In genomic region chr7:85730016-85730415, GRCh38 we compare ENCODE assay signal across 23 cellular contexts.
A peak's percentile ranks its signal among the peaks of the same experiment; 100 is the strongest.
DNase-seq lines count a peak whose midpoint lies in the region; TF ChIP-seq lines count a peak whose summit lies in the region.
"Had no signal": no experiment of that assay in that cellular context is flagged by ENCODE, and none has a peak within 500 bp of the region (broad histone marks: within the 10 kb centered on the region; RNA-seq: fewer than 3 reads in every experiment).

No MANE protein-coding gene starts in this region.

- H3K27ac ChIP-seq in esophagus muscularis mucosa (replicated peaks in 1 of 4), result no peak overlapping the region
- H3K27ac ChIP-seq: 22Rv1, hepatocyte, psoas muscle, thyroid gland had no signal

- H3K4me3 ChIP-seq in esophagus muscularis mucosa, result no peak overlapping the region
- H3K4me3 ChIP-seq: hepatocyte, psoas muscle, thyroid gland had no signal

- no peak for TF ChIP-seq EP300 in esophagus muscularis mucosa (IDR thresholded peaks at IDR 0.05)

- H3K9me3 ChIP-seq in esophagus muscularis mucosa, result no peaks in the 10 kb centered on the region
- H3K9me3 ChIP-seq: psoas muscle, thyroid gland had no signal

- CTCF ChIA-PET in GM10248 (lab: Yijun Ruan, JAX), result interaction anchor here (1.1 kb wide), 1 partner anchor 21 kb away, joined by 3 read pairs; no protein-coding TSS in a partner anchor

- no peaks in the 10 kb centered on the region for H3K36me3 ChIP-seq in esophagus muscularis mucosa
- H3K36me3 ChIP-seq: thyroid gland had no signal

- WGBS in esophagus muscularis mucosa, result 42% methylated on average over 2 of the region's 2 CpGs

- no peak for TF ChIP-seq CTCF in GM10248 (IDR thresholded peaks at IDR 0.05; ENCODE audit: control extremely low read depth, extremely low read depth, low read depth, missing control alignments)
- TF ChIP-seq CTCF in esophagus muscularis mucosa (IDR thresholded peaks at IDR 0.05), result no peak

- no peaks in the 10 kb centered on the region for H3K4me1 ChIP-seq in esophagus muscularis mucosa
- H3K4me1 ChIP-seq: psoas muscle had no signal

- peak; percentile 23 for DNase-seq in NCI-H1105 treated with DMSO at 0.1 percent for 48 hours (lab: John Stamatoyannopoulos, UW)
- no peak for DNase-seq in NCI-H1105 (lab: John Stamatoyannopoulos, UW)
- DNase-seq in NCI-H446 treated with DMSO at 0.1 percent for 48 hours (lab: John Stamatoyannopoulos, UW), result peak; percentile 19
- peak; percentile 5 for DNase-seq in fibroblast of peridontal ligament (ENCODE audit: extremely low read depth)
- peak; percentile 77 for DNase-seq in pons (ENCODE audit: low spot score)
- no peak for DNase-seq in GM10248 (ENCODE audit: extremely low spot score)
- no peak for DNase-seq in activated CD4-positive, alpha-beta T cell treated with anti-CD3 and anti-CD28 coated beads, Interleukin-2, amount 50 U/mL, for 1 hour
- no peak for DNase-seq in esophagus muscularis mucosa (ENCODE audit: extremely low spot score)
- DNase-seq: activated CD4-positive, alpha-beta T cell treated with anti-CD3 and anti-CD28 coated beads for 1 hour; activated naive CD4-positive, alpha-beta T cell; activated T-cell treated with anti-CD3 and anti-CD28 coated beads, Interleukin-2, amount 50 U/mL, for 24 hours; GOT3; immature natural killer cell; NCI-H1048; NCI-H526; psoas muscle; small intestine; stimulated activated CD4-positive, alpha-beta T cell treated with anti-CD3 and anti-CD28 coated beads, Interleukin-2, amount 100 ng/mL, for 48 hours; stimulated activated naive CD4-positive, alpha-beta T cell; T-cell had no signal

- POLR2A ChIA-PET in GM10248 (lab: Yijun Ruan, JAX), result no interaction called here

- no peak for TF ChIP-seq POLR2A in esophagus muscularis mucosa (IDR thresholded peaks at IDR 0.05; ENCODE audit: low read depth)

- intact Hi-C loops in esophagus muscularis mucosa (cut with DNase I), result no loop called here

- H3K27me3 ChIP-seq in esophagus muscularis mucosa, result no peaks in the 10 kb centered on the region
- H3K27me3 ChIP-seq: hepatocyte, thyroid gland had no signal

Comparison
In these comparisons a context has a peak if more than half of its experiments do, and no peak if none do; other contexts are left out.
1. DNase-seq: peak in NCI-H1105 treated with DMSO at 0.1 percent for 48 hours (single experiment), NCI-H446 treated with DMSO at 0.1 percent for 48 hours (single experiment), fibroblast of peridontal ligament (single experiment) and pons (single experiment); none in NCI-H1105 (single experiment), GM10248 (single experiment), activated CD4-positive, alpha-beta T cell treated with anti-CD3 and anti-CD28 coated beads, Interleukin-2, amount 50 U/mL, for 1 hour (single experiment) and esophagus muscularis mucosa (single experiment).